In genomic region chr19:14632286-14632685, GRCh38 we compare ENCODE assay signal across 10 cellular contexts. TPM values are rescaled to one million over a fixed set of nuclear protein-coding genes. Genes with fewer than 3 reads are reported as not detected.
DNase-seq lines count a peak whose midpoint lies in the region; ATAC-seq, FAIRE-seq and TF ChIP-seq lines count a peak whose summit lies in the region.
"Had no signal": no experiment of that assay in that cellular context is flagged by ENCODE, and none has a peak within 500 bp of the region (broad histone marks: within the 10 kb centered on the region; RNA-seq: fewer than 3 reads in every experiment).

No MANE protein-coding gene starts in this region.

- no peaks in the 10 kb centered on the region for H3K79me2 ChIP-seq in GM12878 (ENCODE audit: control insufficient read depth, insufficient read depth, low read length)

- no peak for TF ChIP-seq EP300 in GM12878 (IDR thresholded peaks at IDR 0.05; ENCODE audit: borderline replicate concordance in 1 of 2, control insufficient read depth in 1 of 2, low read depth in 2 of 2, low read length in 2 of 2)

- FAIRE-seq in GM12878 (lab: Jason Lieb, UNC) (peak; percentile 90), kidney (lab: Jason Lieb, UNC) (no peak)

- H3K9me3 ChIP-seq in GM12878 (replicated peaks; ENCODE audit: control insufficient read depth, insufficient read depth, low read length) (peaks cover 1% of the 10 kb centered on the region; the same call in 2 of the 3 replicates), kidney (ENCODE audit: control insufficient read depth in 1 of 2, low read length in 2 of 2) (peaks cover 0 to 4% of the 10 kb centered on the region in 2 donors)

- RAD21 ChIA-PET in GM12878 (lab: Charles Lee; ENCODE audit: unreplicated experiment) = interaction anchor here (0.6 to 2.0 kb wide), 3 partner anchors 53 to 460 kb away, joined by 3 to 14 read pairs (median 4); no protein-coding TSS in a partner anchor

- H3K4me1 ChIP-seq in GM12878 (ENCODE audit: control insufficient read depth, insufficient read depth, low read length) (no peaks in the 10 kb centered on the region), kidney (ENCODE audit: control insufficient read depth in 1 of 2, insufficient read depth in 1 of 2, low read depth in 1 of 2, low read length in 2 of 2) (no peaks in the 10 kb centered on the region)

- H3K27ac ChIP-seq in GM12878 (ENCODE audit: control insufficient read depth, insufficient read depth) = no peak overlapping the region
- H3K27ac ChIP-seq in kidney (ENCODE audit: low read depth in 2 of 2, low read length in 2 of 2) = no peak overlapping the region
- H3K27ac ChIP-seq: epithelial cell of prostate had no signal

- no peaks in the 10 kb centered on the region for H4K20me1 ChIP-seq in GM12878 (ENCODE audit: control insufficient read depth, insufficient read depth)

- BruUV-seq in GM12878 (replicated peaks; lab: Mats Ljungman, UMichigan) = no TSS peak

- intact Hi-C loops in GM12878 (cut with micrococcal nuclease; ENCODE audit: unreplicated experiment) (no loop called here), kidney (cut with DNase I) (no loop called here)

- in situ Hi-C loops in GM12878 (cut with MboI) = no loop called here

- no peak overlapping the region for H3K9ac ChIP-seq in GM12878 (ENCODE audit: control insufficient read depth, insufficient read depth, low read length)
- no peak overlapping the region for H3K9ac ChIP-seq in kidney (ENCODE audit: low read length in 2 of 2)

- POLR2A ChIA-PET in GM12878 (lab: Charles Lee) = interaction anchor here (0.6 to 0.8 kb wide), 2 partner anchors 20 to 219 kb away, joined by 3 read pairs; no protein-coding TSS in a partner anchor

- H3K27me3 ChIP-seq in GM12878 (replicated peaks in 1 of 2; ENCODE audit: control insufficient read depth in 2 of 2, insufficient read depth in 2 of 2, low read length in 1 of 2) = no peaks in the 10 kb centered on the region

- 6% methylated on average over 1 of the region's 1 CpG for WGBS in GM12878 (ENCODE audit: insufficient coverage, insufficient replicate concordance, low lambda C conversion rate, missing lambda C conversion rate)

- peak; percentile 4 to 24 for DNase-seq in SHP77 (lab: John Stamatoyannopoulos, UW)
- no peak for DNase-seq in SHP77 treated with DMSO at 0.1 percent for 48 hours (lab: John Stamatoyannopoulos, UW)
- DNase-seq in NB4 (ENCODE audit: low read depth) = peak; percentile 66
- DNase-seq in GM12878 (ENCODE audit: low read depth, low spot score) = peak; percentile 40
- DNase-seq in renal cortical epithelial cell (ENCODE audit: low read depth) = peak; percentile 2
- DNase-seq in kidney = no peak
- no peak for DNase-seq in midbrain (lab: John Stamatoyannopoulos, UW)
- DNase-seq: activated CD4-positive, alpha-beta T cell treated with anti-CD3 and anti-CD28 coated beads, Interleukin-2, amount 50 U/mL, for 4 hours had no signal

- peak; percentile 75 for ATAC-seq in GM12878
- no peak for ATAC-seq in HG03565 (IDR thresholded peaks at IDR 0.05; ENCODE audit: unreplicated experiment)

- H2AFZ ChIP-seq in GM12878 (ENCODE audit: control insufficient read depth, low read depth, low read length) = no peak overlapping the region

- CTCF ChIA-PET in GM12878 (lab: Yijun Ruan, JAX) = interaction anchor here (0.5 to 2.0 kb wide), 5 partner anchors 15 to 459 kb away, joined by 3 to 6 read pairs (median 3); no protein-coding TSS in a partner anchor

- H3K4me2 ChIP-seq in GM12878 (ENCODE audit: control insufficient read depth, insufficient read depth) = no peak overlapping the region

- TF ChIP-seq CTCF in NB4 (IDR thresholded peaks at IDR 0.05; ENCODE audit: low read depth, low read length) = no peak
- no peak for TF ChIP-seq CTCF in GM12878 (IDR thresholded peaks at IDR 0.05 in 2 of 3, conservative IDR thresholded peaks at IDR 0.05 in 1 of 3; ENCODE audit: control insufficient read depth in 2 of 3, extremely low read depth in 1 of 3, insufficient read depth in 1 of 3, low read depth in 3 of 3, low read length in 3 of 3)
- no peak for TF ChIP-seq CTCF in kidney (IDR thresholded peaks at IDR 0.05; ENCODE audit: borderline replicate concordance, extremely low read depth, insufficient read depth)

- TF ChIP-seq POLR2A in NB4 (IDR thresholded peaks at IDR 0.05; ENCODE audit: extremely low read depth, insufficient read length) (no peak), GM12878 (IDR thresholded peaks at IDR 0.05; ENCODE audit: low read depth, low read length) (no peak)

- H3K4me3 ChIP-seq in NB4 (ENCODE audit: low read depth, low read length) = no peak overlapping the region
- no peak overlapping the region for H3K4me3 ChIP-seq in GM12878
- no peak overlapping the region for H3K4me3 ChIP-seq in kidney (ENCODE audit: low read length in 2 of 2)

- SMC1A ChIA-PET in GM12878 (lab: Charles Lee; ENCODE audit: uncharacterized antibody, unreplicated experiment) = interaction anchor here (0.6 to 1.6 kb wide), 3 partner anchors 19 to 217 kb away, joined by 3 to 5 read pairs (median 4); no protein-coding TSS in a partner anchor

- no peak for TF ChIP-seq RAD21 in GM12878 (IDR thresholded peaks at IDR 0.05; ENCODE audit: insufficient read depth, low read depth, low read length)

- H3K36me3 ChIP-seq in GM12878 (ENCODE audit: control insufficient read depth in 2 of 2, insufficient read depth in 2 of 2, low read length in 1 of 2) = no peaks in the 10 kb centered on the region
- H3K36me3 ChIP-seq in kidney (ENCODE audit: control insufficient read depth in 1 of 2, insufficient read depth in 2 of 2, low read length in 2 of 2) = no peaks in the 10 kb centered on the region

TF ChIP-seq in GM12878, 131 proteins besides CTCF, POLR2A, EP300 and RAD21 (continues in another document):
- peak; percentile 1 for TF ChIP-seq FOS (IDR thresholded peaks at IDR 0.05; ENCODE audit: borderline replicate concordance, extremely low read depth, insufficient read length)

RNA-seq across cellular contexts. Expression of gene ADGRE3, which starts 42.4 kb away (rescaled TPM):
- total RNA-seq in GM12878 (2013; cell fraction: nucleolus; rRNA removed) = not detected in 2 replicates
- total RNA-seq in GM12878 (2014; rRNA removed) = 0.05 TPM in 1 of 2 replicates, not detected in the other
- not detected in 2 replicates for total RNA-seq in GM12878 (2014; rRNA removed; fragmentation: Illumina TruSeq; extraction: Trizol)
- total RNA-seq in GM12878 (2021) = not detected in 2 replicates
- not detected for polyA plus RNA-seq in GM12878 (2011; ENCODE audit: low read depth)
- polyA plus RNA-seq in GM12878 (2011; rRNA removed) = 0.10 TPM in 1 of 2 replicates, not detected in the other
- 0.03 TPM in 2 replicates for polyA plus RNA-seq in GM12878 (2011; cell fraction: cytosol; rRNA removed)
- polyA plus RNA-seq in GM12878 (2011; cell fraction: nucleus; rRNA removed) = not detected in 2 replicates
- 0.06 and 0.07 TPM in 2 replicates for polyA plus RNA-seq in GM12878 (2012)
- 0.04 TPM in 1 of 2 replicates, not detected in the other for polyA plus RNA-seq in GM12878 (2014; fragmentation: Illumina TruSeq; extraction: Trizol)
- polyA plus RNA-seq in GM12878 (2014; fragmentation: Nextera tagmentation; extraction: Ambion mirVana) = under 1 TPM; 0.04 to 0.05 TPM
- polyA plus RNA-seq in GM12878 (2014; rRNA removed) = not detected in 2 replicates
- under 1 TPM in 1 of 2 experiments, not detected in 1; 0.10 TPM for polyA plus RNA-seq in GM12878 (2016; fragmentation: Nextera tagmentation; extraction: Ambion mirVana)
- polyA minus RNA-seq in GM12878 (2011; rRNA and poly(A)+ RNA removed) = not detected in 2 replicates
- not detected in 2 replicates for polyA minus RNA-seq in GM12878 (2011; cell fraction: cytosol; rRNA and poly(A)+ RNA removed)
- polyA minus RNA-seq in GM12878 (2011; cell fraction: nucleus; rRNA and poly(A)+ RNA removed) = not detected in 2 replicates
- total RNA-seq in renal cortical epithelial cell = not detected in 2 replicates
- 0.25 TPM for total RNA-seq in kidney
- polyA plus RNA-seq in kidney (ENCODE audit: insufficient read depth, low read depth, low replicate concordance) = not detected

RNA-seq across cellular contexts. Expression of gene CLEC17A, which starts 49.4 kb away (rescaled TPM):
- 178 and 204 TPM in 2 replicates for total RNA-seq in GM12878 (2013; cell fraction: nucleolus; rRNA removed)
- total RNA-seq in GM12878 (2014; rRNA removed) = 124 and 147 TPM in 2 replicates
- 109 and 116 TPM in 2 replicates for total RNA-seq in GM12878 (2014; rRNA removed; fragmentation: Illumina TruSeq; extraction: Trizol)
- 99.0 and 105 TPM in 2 replicates for total RNA-seq in GM12878 (2021)
- polyA plus RNA-seq in GM12878 (2011; ENCODE audit: low read depth) = 43.1 TPM
- polyA plus RNA-seq in GM12878 (2011; rRNA removed) = 92.7 and 131 TPM in 2 replicates
- polyA plus RNA-seq in GM12878 (2011; cell fraction: cytosol; rRNA removed) = 118 and 151 TPM in 2 replicates
- polyA plus RNA-seq in GM12878 (2011; cell fraction: nucleus; rRNA removed) = 93.3 and 106 TPM in 2 replicates
- polyA plus RNA-seq in GM12878 (2012) = 48.7 and 56.3 TPM in 2 replicates
- 95.7 and 106 TPM in 2 replicates for polyA plus RNA-seq in GM12878 (2014; fragmentation: Illumina TruSeq; extraction: Trizol)
- polyA plus RNA-seq in GM12878 (2014; fragmentation: Nextera tagmentation; extraction: Ambion mirVana) = 10 to 100 TPM; 12.9 to 14.9 TPM
- polyA plus RNA-seq in GM12878 (2014; rRNA removed) = 101 and 102 TPM in 2 replicates
- polyA plus RNA-seq in GM12878 (2016; fragmentation: Nextera tagmentation; extraction: Ambion mirVana) = 10 to 100 TPM; 46.4 to 54.3 TPM
- polyA minus RNA-seq in GM12878 (2011; rRNA and poly(A)+ RNA removed) = 215 and 263 TPM in 2 replicates
- 40.0 and 52.2 TPM in 2 replicates for polyA minus RNA-seq in GM12878 (2011; cell fraction: cytosol; rRNA and poly(A)+ RNA removed)
- polyA minus RNA-seq in GM12878 (2011; cell fraction: nucleus; rRNA and poly(A)+ RNA removed) = 30.3 and 34.0 TPM in 2 replicates
- total RNA-seq in renal cortical epithelial cell = not detected in 2 replicates
- total RNA-seq in kidney = 0.76 TPM
- polyA plus RNA-seq in kidney (ENCODE audit: insufficient read depth, low read depth, low replicate concordance) = not detected

RNA-seq across cellular contexts. Expression of gene ZNF333, which starts 57.6 kb away (rescaled TPM):
- total RNA-seq in GM12878 (2013; cell fraction: nucleolus; rRNA removed) = 88.3 and 111 TPM in 2 replicates
- total RNA-seq in GM12878 (2014; rRNA removed) (6.6 and 6.8 TPM in 2 replicates), GM12878 (2014; rRNA removed; fragmentation: Illumina TruSeq; extraction: Trizol) (5.3 and 6.6 TPM in 2 replicates), GM12878 (2021) (5.7 and 6.8 TPM in 2 replicates), renal cortical epithelial cell (2.6 and 12.4 TPM in 2 replicates), kidney (20.8 TPM)
- 4.8 TPM for polyA plus RNA-seq in GM12878 (2011; ENCODE audit: low read depth)
- polyA plus RNA-seq in GM12878 (2011; rRNA removed) (12.1 and 14.1 TPM in 2 replicates), GM12878 (2014; fragmentation: Illumina TruSeq; extraction: Trizol) (6.1 and 6.4 TPM in 2 replicates), GM12878 (2014; fragmentation: Nextera tagmentation; extraction: Ambion mirVana) (1 to 10 TPM; 2.3 to 2.9 TPM), GM12878 (2014; rRNA removed) (7.9 and 8.9 TPM in 2 replicates), GM12878 (2016; fragmentation: Nextera tagmentation; extraction: Ambion mirVana) (1 to 10 TPM; 4.3 to 4.5 TPM), kidney (ENCODE audit: insufficient read depth, low read depth, low replicate concordance) (4.1 TPM)
- polyA plus RNA-seq in GM12878 (2011; cell fraction: cytosol; rRNA removed) = 8.6 and 11.0 TPM in 2 replicates
- polyA plus RNA-seq in GM12878 (2011; cell fraction: nucleus; rRNA removed) = 35.2 and 35.5 TPM in 2 replicates
- 4.5 and 5.0 TPM in 2 replicates for polyA plus RNA-seq in GM12878 (2012)
- 14.6 and 18.2 TPM in 2 replicates for polyA minus RNA-seq in GM12878 (2011; rRNA and poly(A)+ RNA removed)
- polyA minus RNA-seq in GM12878 (2011; cell fraction: cytosol; rRNA and poly(A)+ RNA removed) = 2.1 and 6.1 TPM in 2 replicates
- 11.1 and 16.7 TPM in 2 replicates for polyA minus RNA-seq in GM12878 (2011; cell fraction: nucleus; rRNA and poly(A)+ RNA removed)

Comparison
In these comparisons a context has a peak if more than half of its experiments do, and no peak if none do; other contexts are left out.
1. DNase-seq: peak in SHP77 (2 of 2), NB4 (single experiment), GM12878 (single experiment) and renal cortical epithelial cell (single experiment); none in SHP77 treated with DMSO at 0.1 percent for 48 hours (single experiment), kidney (single experiment) and midbrain (single experiment).
2. RNA of gene CLEC17A, which starts 49.4 kb away (total RNA-seq): 99.0 to 204 TPM in GM12878; 0.76 TPM in kidney (single experiment) and not detected in renal cortical epithelial cell; every median in the first group is over 10 times any median in the second.